ENCODE assay signal across 1 cellular context in genomic region chr12:27064397-27065342, GRCh38.
TF ChIP-seq lines count a peak whose summit lies in the region.

No MANE protein-coding gene starts in this region.

TF ChIP-seq in GM12878, 131 proteins besides CTCF, POLR2A, EP300 and RAD21 (continues in another document):
- no peak for TF ChIP-seq SIN3A (IDR thresholded peaks at IDR 0.05; ENCODE audit: low read depth, low read length)
- TF ChIP-seq BCL3 (IDR thresholded peaks at IDR 0.05; ENCODE audit: borderline replicate concordance, insufficient read depth, low read depth, low read length, poor library complexity, severe bottlenecking) = no peak
- no peak for TF ChIP-seq GATAD2B (conservative IDR thresholded peaks at IDR 0.05; ENCODE audit: low read depth)
- no peak for TF ChIP-seq JUND (IDR thresholded peaks at IDR 0.05; ENCODE audit: low read depth, low read length)
- peak; percentile 76 for TF ChIP-seq NR2F1 (conservative IDR thresholded peaks at IDR 0.05)
- TF ChIP-seq IRF3 (IDR thresholded peaks at IDR 0.05) = no peak
- no peak for TF ChIP-seq CBFB (IDR thresholded peaks at IDR 0.05; ENCODE audit: low read depth)
- no peak for TF ChIP-seq SUPT20H (IDR thresholded peaks at IDR 0.05; ENCODE audit: borderline replicate concordance, control insufficient read depth, low read depth, low read length)
- no peak for TF ChIP-seq NR2C2 (IDR thresholded peaks at IDR 0.05; ENCODE audit: borderline replicate concordance, control insufficient read depth, insufficient read length, low read depth)
- TF ChIP-seq TCF7 (IDR thresholded peaks at IDR 0.05; ENCODE audit: borderline replicate concordance) = 0 out of 2 replicates have a peak, but pooled peaks have one; percentile 25
- no peak for TF ChIP-seq PAX5 (IDR thresholded peaks at IDR 0.05; ENCODE audit: borderline replicate concordance, low read depth, low read length)
- TF ChIP-seq SPI1 (IDR thresholded peaks at IDR 0.05; ENCODE audit: borderline replicate concordance, insufficient read depth, low read depth, low read length) = peak; percentile 83
- TF ChIP-seq POLR2AphosphoS5 (IDR thresholded peaks at IDR 0.05; ENCODE audit: low read length) = no peak
- no peak for TF ChIP-seq MAX (IDR thresholded peaks at IDR 0.05; ENCODE audit: low read depth, low read length)
- no peak for TF ChIP-seq HCFC1 (IDR thresholded peaks at IDR 0.05; ENCODE audit: low read length)
- TF ChIP-seq ZNF384 (IDR thresholded peaks at IDR 0.05; ENCODE audit: borderline replicate concordance, low read depth, low read length) = no peak
- no peak for TF ChIP-seq SMARCA5 (IDR thresholded peaks at IDR 0.05)
- no peak for TF ChIP-seq CHD2 (IDR thresholded peaks at IDR 0.05; ENCODE audit: borderline replicate concordance, low read depth, low read length)
- TF ChIP-seq MEF2B (IDR thresholded peaks at IDR 0.05; ENCODE audit: partially characterized antibody, poor library complexity, severe bottlenecking) = no peak
- TF ChIP-seq SKIL (IDR thresholded peaks at IDR 0.05; ENCODE audit: low read depth, poor library complexity, severe bottlenecking) = no peak
- no peak for TF ChIP-seq DPF2 (IDR thresholded peaks at IDR 0.05)
- TF ChIP-seq CBX3 (IDR thresholded peaks at IDR 0.05; ENCODE audit: borderline replicate concordance, low read depth) = no peak
- TF ChIP-seq REST (IDR thresholded peaks at IDR 0.05; ENCODE audit: low read depth, low read length) = no peak
- no peak for TF ChIP-seq ZNF622 (IDR thresholded peaks at IDR 0.05)
- TF ChIP-seq TAF1 (IDR thresholded peaks at IDR 0.05; ENCODE audit: borderline replicate concordance, low read depth, low read length) = no peak
- TF ChIP-seq IRF5 (IDR thresholded peaks at IDR 0.05; ENCODE audit: borderline replicate concordance) = no peak
- no peak for TF ChIP-seq ZBED1 (IDR thresholded peaks at IDR 0.05; ENCODE audit: borderline replicate concordance)
- TF ChIP-seq FOS (IDR thresholded peaks at IDR 0.05; ENCODE audit: borderline replicate concordance, extremely low read depth, insufficient read length) = no peak
- no peak for TF ChIP-seq ZNF217 (IDR thresholded peaks at IDR 0.05)
- no peak for TF ChIP-seq SP1 (IDR thresholded peaks at IDR 0.05; ENCODE audit: low read depth, low read length)
- TF ChIP-seq EED (IDR thresholded peaks at IDR 0.05; ENCODE audit: low read depth) = no peak
- no peak for TF ChIP-seq BMI1 (IDR thresholded peaks at IDR 0.05; ENCODE audit: borderline replicate concordance)
- TF ChIP-seq E2F4 (IDR thresholded peaks at IDR 0.05; ENCODE audit: low read depth, low read length) = no peak
- no peak for TF ChIP-seq JUNB (IDR thresholded peaks at IDR 0.05)
- no peak for TF ChIP-seq PBX3 (IDR thresholded peaks at IDR 0.05; ENCODE audit: insufficient replicate concordance, low read depth, low read length)
- TF ChIP-seq IKZF1 (conservative IDR thresholded peaks at IDR 0.05) = 0 out of 2 replicates have a peak, but pooled peaks have one; percentile 20
- no peak for TF ChIP-seq CHD4 (IDR thresholded peaks at IDR 0.05)
- TF ChIP-seq RELB (IDR thresholded peaks at IDR 0.05; ENCODE audit: low read depth) = no peak
- peak; percentile 65; the same call in 1 of the 2 replicates for TF ChIP-seq MTA2 (IDR thresholded peaks at IDR 0.05; ENCODE audit: low read depth)
- TF ChIP-seq NFXL1 (IDR thresholded peaks at IDR 0.05; ENCODE audit: borderline replicate concordance) = no peak
- TF ChIP-seq PML (IDR thresholded peaks at IDR 0.05; ENCODE audit: low read length) = no peak
- TF ChIP-seq YY1 (IDR thresholded peaks at IDR 0.05; ENCODE audit: low read depth, low read length) = no peak
- TF ChIP-seq IKZF2 (IDR thresholded peaks at IDR 0.05) = peak; percentile 27 to 52; a peak in 2 of 4 replicates
- TF ChIP-seq RUNX3 (IDR thresholded peaks at IDR 0.05; ENCODE audit: low read length) = peak; percentile 42
- TF ChIP-seq ZNF274 (IDR thresholded peaks at IDR 0.05; ENCODE audit: insufficient read depth, insufficient read length) = no peak
- no peak for TF ChIP-seq MTA3 (IDR thresholded peaks at IDR 0.05; ENCODE audit: borderline replicate concordance, low read length)
- no peak for TF ChIP-seq RAD51 (IDR thresholded peaks at IDR 0.05)
- TF ChIP-seq NFIC (IDR thresholded peaks at IDR 0.05; ENCODE audit: low read depth, low read length) = no peak; the same call in 1 of the 2 replicates
- TF ChIP-seq ATF2 (IDR thresholded peaks at IDR 0.05; ENCODE audit: low read length) = no peak
- TF ChIP-seq LARP7 (IDR thresholded peaks at IDR 0.05) = no peak
- no peak for TF ChIP-seq KLF5 (IDR thresholded peaks at IDR 0.05; ENCODE audit: partially characterized antibody)
- TF ChIP-seq E4F1 (IDR thresholded peaks at IDR 0.05; ENCODE audit: borderline replicate concordance, partially characterized antibody) = no peak
